ENCODE assay signal across 11 cellular contexts in genomic region chr20:35262734-35263608, GRCh38. TPM values are rescaled to one million over a fixed set of nuclear protein-coding genes. Genes with fewer than 3 reads are reported as not detected.
DNase-seq lines count a peak whose midpoint lies in the region; TF ChIP-seq lines count a peak whose summit lies in the region.
"Not testable (repeated sequence)": the region's sequence is repeated elsewhere in the genome, so short reads cannot be mapped to it uniquely, and the experiment has no call there.
"Had no signal": no experiment of that assay in that cellular context is flagged by ENCODE, and none has a peak within 500 bp of the region (broad histone marks: within the 10 kb centered on the region; RNA-seq: fewer than 3 reads in every experiment).

No MANE protein-coding gene starts in this region.

- in situ Hi-C loops in transverse colon (cut with MboI; ENCODE audit: low pct_ligation_motif_present in 1 of 4, low pct_unique_long_range_greater_than_20kb in 1 of 4, low sequenced_read_pairs in 3 of 4): loop anchor here in 2 of 4 donors (10.0 to 25.0 kb wide), 2 partner anchors 118 to 426 kb away; partner anchors contain the start of genes EDEM2 (in 1 of the 2) and NCOA6 (in 1 of the 2)

- not testable (repeated sequence) for H4K20me1 ChIP-seq in neural cell (ENCODE audit: insufficient read depth)

- intact Hi-C loops in transverse colon (cut with DNase I; ENCODE audit: low total_unique reads): not testable (repeated sequence)

- H3K27me3 Mint-ChIP-seq in brain: not testable (repeated sequence)

- H3K27ac Mint-ChIP-seq in brain: peak overlapping the region; percentile 1 to 96 (median 87)

- peaks cover 17% of the 10 kb centered on the region for H3K36me3 ChIP-seq in NT2/D1 (ENCODE audit: insufficient read depth, insufficient read length, low read length)
- not testable (repeated sequence) for H3K36me3 ChIP-seq in kidney epithelial cell (ENCODE audit: control insufficient read depth, insufficient read depth, low read length); neural cell (ENCODE audit: insufficient read depth, low read length); transverse colon

- H3K4me3 Mint-ChIP-seq in brain: peak overlapping the region in 3 of 5 experiments; percentile 37 to 41 (median 39)

- not testable (repeated sequence) for H3K9me3 Mint-ChIP-seq in brain

- H3K79me2 ChIP-seq in neural cell (replicated peaks; ENCODE audit: insufficient read depth, low read length): not testable (repeated sequence)

- H3K27ac ChIP-seq in C4-2B: peak overlapping the region; percentile 46
- H3K27ac ChIP-seq in neural cell (ENCODE audit: low read length): not testable (repeated sequence)
- peak overlapping the region; percentile 53 to 76 (median 73) for H3K27ac ChIP-seq in transverse colon

- TF ChIP-seq CTCF in C4-2B (conservative IDR thresholded peaks at IDR 0.05); brain (conservative IDR thresholded peaks at IDR 0.05); neural cell (IDR thresholded peaks at IDR 0.05; ENCODE audit: poor library complexity, severe bottlenecking): not testable (repeated sequence)
- TF ChIP-seq CTCF in kidney epithelial cell (IDR thresholded peaks at IDR 0.05; ENCODE audit: insufficient read depth, low read length, poor library complexity, severe bottlenecking) (peak; percentile 29), transverse colon (IDR thresholded peaks at IDR 0.05) (peak in 1 of 5 experiments; percentile 18)

- H3K4me1 ChIP-seq in NT2/D1 (ENCODE audit: insufficient read depth, insufficient read length): peaks cover 34% of the 10 kb centered on the region
- H3K4me1 ChIP-seq in transverse colon: peaks cover 10 to 15% (median 14%) of the 10 kb centered on the region in 4 donors

- peak overlapping the region; percentile 44 for H3K4me3 ChIP-seq in NT2/D1 (ENCODE audit: insufficient read length, low read depth)
- H3K4me3 ChIP-seq in kidney epithelial cell (ENCODE audit: low read depth, low read length); neural cell (ENCODE audit: low read length); transverse colon: not testable (repeated sequence)

- H3K4me1 Mint-ChIP-seq in brain: peaks cover 16% of the 10 kb centered on the region

- TF ChIP-seq RAD21 in neural cell (conservative IDR thresholded peaks at IDR 0.05): not testable (repeated sequence)

- 0 to 41% methylated on average over 2 to 6 of the region's 9 CpGs for WGBS in transverse colon (ENCODE audit: low coverage in 1 of 2), 2 donors

- H3K9ac ChIP-seq in NT2/D1 (ENCODE audit: insufficient read length, low read depth): peak overlapping the region; percentile 91
- H3K9ac ChIP-seq in neural cell (ENCODE audit: low read length): not testable (repeated sequence)

- H3K27me3 ChIP-seq in NT2/D1 (ENCODE audit: insufficient read depth, insufficient read length); kidney epithelial cell (ENCODE audit: control insufficient read depth, insufficient read depth, low read length); neural cell (ENCODE audit: insufficient read depth, low read depth, low read length); transverse colon: not testable (repeated sequence)

- not testable (repeated sequence) for H3K9me3 ChIP-seq in NT2/D1 (ENCODE audit: insufficient read depth, low read length); neural cell (ENCODE audit: low read length); transverse colon

- DNase-seq in HS-27A (ENCODE audit: low read depth) (peak; percentile 46), NT2/D1 (ENCODE audit: low read depth, low spot score) (peak; percentile 94), fibroblast of peridontal ligament (ENCODE audit: extremely low read depth) (peak; percentile 33), kidney epithelial cell (ENCODE audit: low read depth) (peak; percentile 89), transverse colon (peak; percentile 55)

- peaks cover 15% of the 10 kb centered on the region for H3K36me3 Mint-ChIP-seq in brain

- H3K4me2 ChIP-seq in neural cell (ENCODE audit: low read length): not testable (repeated sequence)

- not testable (repeated sequence) for H3K9me2 ChIP-seq in neural cell (ENCODE audit: insufficient read depth, low read length)

- H2AFZ ChIP-seq in neural cell (ENCODE audit: low read depth, low read length): not testable (repeated sequence)

- not testable (repeated sequence) for TF ChIP-seq POLR2A in transverse colon (IDR thresholded peaks at IDR 0.05)

- not testable (repeated sequence) for TF ChIP-seq EP300 in neural cell (conservative IDR thresholded peaks at IDR 0.05; ENCODE audit: poor library complexity, severe bottlenecking); transverse colon (IDR thresholded peaks at IDR 0.05; ENCODE audit: low read depth)

- H3F3A ChIP-seq in neural cell (ENCODE audit: insufficient read depth, low read length, poor library complexity, severe bottlenecking): not testable (repeated sequence)

TF ChIP-seq in neural cell, 6 proteins besides CTCF, POLR2A, EP300 and RAD21:
- peak; percentile 19 for TF ChIP-seq REST (IDR thresholded peaks at IDR 0.05; ENCODE audit: borderline replicate concordance)
TF ChIP-seq in neural cell: peak in this region for 1; not testable (repeated sequence) for 5.

RNA-seq across cellular contexts. Expression of gene MMP24OS, which starts 15.0 kb away (rescaled TPM):
- polyA plus RNA-seq in brain (ENCODE audit: insufficient read depth, low read depth, low replicate concordance) (101 TPM), neural cell (7.7 and 8.3 TPM in 2 replicates)
- total RNA-seq in kidney epithelial cell (17.5 and 19.3 TPM in 2 replicates), transverse colon (10 to 100 TPM; 32.4 to 81.1 (median 47.9) TPM)
- polyA minus RNA-seq in neural cell: 4.9 and 6.7 TPM in 2 replicates

RNA-seq across cellular contexts. Expression of gene EIF6, which starts 21.6 kb away (rescaled TPM):
- polyA plus RNA-seq in brain (ENCODE audit: insufficient read depth, low read depth, low replicate concordance) (226 TPM), neural cell (143 and 154 TPM in 2 replicates)
- total RNA-seq in kidney epithelial cell (284 and 332 TPM in 2 replicates), transverse colon (100 to 1,000 TPM in 2 of 4 donors, 10 to 100 TPM in 2; 54.9 to 168 (median 100) TPM)
- 66.2 and 73.3 TPM in 2 replicates for polyA minus RNA-seq in neural cell

RNA-seq across cellular contexts. Expression of gene FAM83C, which starts 29.3 kb away (rescaled TPM):
- polyA plus RNA-seq in brain (ENCODE audit: insufficient read depth, low read depth, low replicate concordance) (not detected), neural cell (not detected in 2 replicates)
- total RNA-seq in kidney epithelial cell (not detected in 2 replicates), transverse colon (under 1 TPM in 1 of 4 donors, not detected in 3; 0.14 TPM)
- polyA minus RNA-seq in neural cell: not detected in 2 replicates
- total RNA-seq: adrenal gland, mesenteric fat pad had no signal
- polyA plus RNA-seq: CD14-positive monocyte had no signal

RNA-seq across cellular contexts. Expression of gene MMP24, which starts 36.5 kb away (rescaled TPM):
- polyA plus RNA-seq in brain (ENCODE audit: insufficient read depth, low read depth, low replicate concordance) (28.6 TPM), neural cell (57.4 and 68.9 TPM in 2 replicates)
- total RNA-seq in kidney epithelial cell (6.9 and 7.5 TPM in 2 replicates), transverse colon (1 to 10 TPM in 1 of 4 donors, under 1 TPM in 3; 0.32 to 4.5 (median 0.61) TPM)
- polyA minus RNA-seq in neural cell: 127 and 135 TPM in 2 replicates

Comparison
In these comparisons a context has a peak if more than half of its experiments do, and no peak if none do; other contexts are left out.
1. DNase-seq: peak in every context shown above with its lines; median percentile 94 in NT2/D1; 89 in kidney epithelial cell; 55 in transverse colon; 46 in HS-27A; 33 in fibroblast of peridontal ligament.